In the genomic region with DNA sequence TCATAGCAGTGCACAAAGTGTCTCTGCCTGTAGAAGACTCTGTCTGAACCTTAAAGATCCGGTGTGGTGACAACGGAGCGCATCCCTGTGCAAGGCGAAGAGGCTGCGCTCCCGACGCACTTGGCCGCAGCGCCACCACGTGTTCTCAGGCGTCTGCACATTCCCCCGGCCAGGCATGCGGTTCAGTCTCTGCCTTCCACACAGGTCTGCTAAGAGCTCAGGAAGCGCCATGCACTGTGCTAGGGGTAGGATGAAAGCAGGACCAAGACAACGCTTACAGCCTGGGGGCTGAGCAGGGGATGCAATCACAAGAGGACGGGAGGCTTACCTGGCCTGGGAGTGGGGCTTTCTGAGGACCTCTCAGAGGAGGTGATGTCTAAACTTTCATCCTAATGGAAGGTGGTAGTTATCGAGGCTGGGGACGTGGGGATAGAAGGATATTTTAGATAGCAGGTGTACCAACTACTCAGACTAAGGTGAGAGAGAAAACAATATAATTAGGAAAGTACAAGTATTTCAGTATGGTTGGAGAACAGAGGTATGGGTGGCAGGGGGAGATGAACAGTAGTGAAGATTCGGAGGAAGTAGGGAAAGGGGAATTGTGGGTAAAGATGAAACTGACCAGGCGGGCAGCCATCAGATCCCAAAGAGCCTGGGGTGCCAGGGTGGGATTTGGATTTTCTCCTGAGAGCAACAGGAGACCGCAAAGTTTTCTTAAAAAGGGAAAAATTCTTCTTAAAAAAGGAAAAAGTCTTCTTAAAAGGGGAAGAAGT, we compare ENCODE assay signal across 9 cellular contexts. TPM values are rescaled to one million over a fixed set of nuclear protein-coding genes. Genes with fewer than 3 reads are reported as not detected.
DNase-seq lines count a peak whose midpoint lies in the region; ATAC-seq and TF ChIP-seq lines count a peak whose summit lies in the region.
"Had no signal": no experiment of that assay in that cellular context is flagged by ENCODE, and none has a peak within 500 bp of the region (broad histone marks: within the 10 kb centered on the region; RNA-seq: fewer than 3 reads in every experiment).

No MANE protein-coding gene starts in this region.

- POLR2A ChIA-PET in CD8-positive, alpha-beta T cell (lab: Charles Lee): interaction anchor here (0.6 to 2.8 kb wide), 12 partner anchors 42 to 834 kb away, joined by 3 to 22 read pairs (median 4); no protein-coding TSS in a partner anchor

- H3K4me2 ChIP-seq in hepatocyte: peak overlapping the region; percentile 47

- no peak overlapping the region for H3K27ac ChIP-seq in CD8-positive, alpha-beta T cell (ENCODE audit: low read depth, low read length)
- no peak overlapping the region for H3K27ac ChIP-seq in hepatocyte

- no peaks in the 10 kb centered on the region for H3K27me3 ChIP-seq in CD8-positive, alpha-beta T cell (ENCODE audit: insufficient read depth, low read length)
- peaks cover 19% of the 10 kb centered on the region for H3K27me3 ChIP-seq in hepatocyte

- no peaks in the 10 kb centered on the region for H3K36me3 ChIP-seq in CD8-positive, alpha-beta T cell (ENCODE audit: insufficient read depth, low read length)
- no peaks in the 10 kb centered on the region for H3K36me3 ChIP-seq in hepatocyte (replicated peaks; ENCODE audit: insufficient read depth, low read depth)

- H3K4me1 Mint-ChIP-seq in CD8-positive, alpha-beta T cell (ENCODE audit: low read depth): peaks cover 40% of the 10 kb centered on the region
- H3K4me1 Mint-ChIP-seq in T-helper 2 cell treated with Interferon-gamma antibody and Interleukin-4, amounts not matched to agents 5 μg/mL and 100 μg/mL, for 36 hours (ENCODE audit: low read depth): peaks cover 28% of the 10 kb centered on the region

- no peaks in the 10 kb centered on the region for H4K20me1 ChIP-seq in hepatocyte (ENCODE audit: insufficient read depth, poor library complexity, severe bottlenecking)

- no peak overlapping the region for H2AFZ ChIP-seq in hepatocyte

- no peaks in the 10 kb centered on the region for H3K9me2 ChIP-seq in hepatocyte (replicated peaks; ENCODE audit: insufficient read depth)

- peak overlapping the region; percentile 26 for H3K4me3 ChIP-seq in CD8-positive, alpha-beta T cell (ENCODE audit: low read depth, low read length)
- no peak overlapping the region for H3K4me3 ChIP-seq in hepatocyte

- H3K36me3 Mint-ChIP-seq in CD8-positive, alpha-beta T cell: no peaks in the 10 kb centered on the region
- H3K36me3 Mint-ChIP-seq in T-helper 2 cell treated with Interferon-gamma antibody and Interleukin-4, amounts not matched to agents 5 μg/mL and 100 μg/mL, for 36 hours (ENCODE audit: low read depth): peaks cover 3% of the 10 kb centered on the region

- ATAC-seq in CD8-positive, alpha-beta T cell: peak; percentile 90
- peak; percentile 89 for ATAC-seq in GM19463 (IDR thresholded peaks at IDR 0.05; ENCODE audit: unreplicated experiment)
- ATAC-seq in HG03097 (IDR thresholded peaks at IDR 0.05; ENCODE audit: low FRiP score, unreplicated experiment): no peak

- H3K27me3 Mint-ChIP-seq in CD8-positive, alpha-beta T cell (ENCODE audit: low read depth): peaks cover 2% of the 10 kb centered on the region
- H3K27me3 Mint-ChIP-seq in T-helper 2 cell treated with Interferon-gamma antibody and Interleukin-4, amounts not matched to agents 5 μg/mL and 100 μg/mL, for 36 hours (ENCODE audit: low read depth): peaks cover 4% of the 10 kb centered on the region

- CTCF ChIA-PET in CD8-positive, alpha-beta T cell (lab: Charles Lee): interaction anchor here (0.6 to 15.0 kb wide), 52 partner anchors 9 to 1390 kb away, joined by 3 to 363 read pairs (median 4); a partner anchor contains a TSS

- TF ChIP-seq CTCF in CD8-positive, alpha-beta T cell (IDR thresholded peaks at IDR 0.05): peak; percentile 72
- TF ChIP-seq CTCF in hepatocyte (IDR thresholded peaks at IDR 0.05; ENCODE audit: poor library complexity): peak; percentile 86

- H3K9me3 Mint-ChIP-seq in CD8-positive, alpha-beta T cell: no peaks in the 10 kb centered on the region
- H3K9me3 Mint-ChIP-seq in T-helper 2 cell treated with Interferon-gamma antibody and Interleukin-4, amounts not matched to agents 5 μg/mL and 100 μg/mL, for 36 hours: peaks cover 5% of the 10 kb centered on the region

- H3K4me1 ChIP-seq in CD8-positive, alpha-beta T cell (ENCODE audit: insufficient read depth, low read length): peaks cover 14% of the 10 kb centered on the region
- H3K4me1 ChIP-seq in hepatocyte (ENCODE audit: insufficient read depth): no peaks in the 10 kb centered on the region

- peak; percentile 67 to 92 (median 85) for DNase-seq in CD8-positive, alpha-beta T cell
- DNase-seq in LHCN-M2 (ENCODE audit: low read depth): peak; percentile 68
- peak; percentile 82 for DNase-seq in T-helper 2 cell treated with Interferon-gamma antibody and Interleukin-4, amounts not matched to agents 5 μg/mL and 100 μg/mL, for 36 hours (ENCODE audit: low spot score)
- DNase-seq in amygdala (lab: John Stamatoyannopoulos, UW): peak in 51 of 56 donors; percentile 9 to 78 (median 39)
- peak; percentile 85 for DNase-seq in hepatocyte (ENCODE audit: low spot score)
- peak; percentile 23 for DNase-seq in smooth muscle cell of the brain vasculature (ENCODE audit: low read depth, low spot score)

- H3K79me2 ChIP-seq in hepatocyte: no peaks in the 10 kb centered on the region

- WGBS in hepatocyte (ENCODE audit: low lambda C conversion rate, missing lambda C conversion rate): 21% methylated on average over 21 of the region's 21 CpGs

- no peaks in the 10 kb centered on the region for H3K9me3 ChIP-seq in CD8-positive, alpha-beta T cell (ENCODE audit: low read length)
- H3K9me3 ChIP-seq in hepatocyte (ENCODE audit: low read depth): no peaks in the 10 kb centered on the region

- peak overlapping the region; percentile 77 for H3K4me3 Mint-ChIP-seq in CD8-positive, alpha-beta T cell
- peak overlapping the region; percentile 74 for H3K4me3 Mint-ChIP-seq in T-helper 2 cell treated with Interferon-gamma antibody and Interleukin-4, amounts not matched to agents 5 μg/mL and 100 μg/mL, for 36 hours

- intact Hi-C loops in CD8-positive, alpha-beta T cell (cut with DNase I, micrococcal nuclease): loop anchor here (1.0 to 10.0 kb wide), 10 partner anchors 38 to 1403 kb away; a partner anchor contains a TSS

- H3K27ac Mint-ChIP-seq in CD8-positive, alpha-beta T cell: peak overlapping the region; percentile 86
- peak overlapping the region; percentile 7 for H3K27ac Mint-ChIP-seq in T-helper 2 cell treated with Interferon-gamma antibody and Interleukin-4, amounts not matched to agents 5 μg/mL and 100 μg/mL, for 36 hours

RNA-seq across cellular contexts. Expression of a gene that starts 13.3 kb away (rescaled TPM):
- not detected for total RNA-seq in CD8-positive, alpha-beta T cell
- total RNA-seq in LHCN-M2 (2014; rRNA removed) (0.26 and 0.52 TPM in 2 replicates), hepatocyte (not detected in 2 replicates)
- polyA plus RNA-seq in LHCN-M2 (2012): 1.3 TPM
- 0.66 and 0.91 TPM in 2 replicates for polyA plus RNA-seq in hepatocyte
- total RNA-seq: T-helper 1 cell treated with Interleukin-12 subunit alpha and Interleukin-12 subunit beta and Interleukin-4 antibody, amounts not matched to agents 30 ng/mL and 1 ng/mL, for 36 hours had no signal

Comparison
In these comparisons a context has a peak if more than half of its experiments do, and no peak if none do; other contexts are left out.
1. DNase-seq: peak in every context shown above with its lines; median percentile 85 in CD8-positive, alpha-beta T cell; 85 in hepatocyte; 82 in T-helper 2 cell treated with Interferon-gamma antibody and Interleukin-4, amounts not matched to agents 5 μg/mL and 100 μg/mL, for 36 hours; 68 in LHCN-M2; 39 in amygdala; 23 in smooth muscle cell of the brain vasculature.